ENCODE assay signal across 14 cellular contexts in genomic region chr7:130207642-130208041, GRCh38. TPM values are rescaled to one million over a fixed set of nuclear protein-coding genes. Genes with fewer than 3 reads are reported as not detected.
DNase-seq lines count a peak whose midpoint lies in the region; ATAC-seq, FAIRE-seq and TF ChIP-seq lines count a peak whose summit lies in the region.
"Had no signal": no experiment of that assay in that cellular context is flagged by ENCODE, and none has a peak within 500 bp of the region (broad histone marks: within the 10 kb centered on the region; RNA-seq: fewer than 3 reads in every experiment).

A gene with protein sequence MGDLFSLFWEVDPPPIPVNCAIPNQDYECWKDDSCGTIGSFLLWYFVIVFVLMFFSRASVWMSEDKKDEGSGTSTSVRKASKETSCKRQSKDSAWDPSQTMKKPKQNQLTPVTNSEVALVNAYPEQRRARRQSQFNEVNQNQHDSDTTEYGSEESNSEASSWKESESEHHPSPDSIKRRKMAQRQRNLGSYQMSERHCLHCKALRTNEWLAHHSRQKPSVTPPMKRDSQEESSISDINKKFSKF (plus strand): TSS chr7:130207860. CDS start chr7:130207911, 51 bp downstream.

- intact Hi-C loops in activated CD8-positive, alpha-beta T cell treated with anti-CD3 and anti-CD28 coated beads for 36 hours (cut with micrococcal nuclease): loop anchor here (10.0 kb wide), 1 partner anchor 133 kb away; the partner anchor contains the start of gene KLHDC10

- no peak for ATAC-seq in activated CD8-positive, alpha-beta T cell treated with anti-CD3 and anti-CD28 coated beads for 36 hours

- POLR2A ChIA-PET in activated CD8-positive, alpha-beta T cell treated with anti-CD3 and anti-CD28 coated beads for 36 hours (lab: Charles Lee): no interaction called here

- H3K4me3 ChIP-seq in fibroblast of pulmonary artery (replicated peaks; ENCODE audit: low read depth, low read length): no peak within 1 kb of the TSS
- H3K4me3 ChIP-seq: esophagus squamous epithelium, lung had no signal

- DNase-seq in SKM-1 treated with dmso at 0.1 percent for 144 hours (lab: John Stamatoyannopoulos, UW; ENCODE audit: unreplicated experiment) (peak; percentile 11), SKM-1 (lab: John Stamatoyannopoulos, UW; ENCODE audit: unreplicated experiment) (no peak), RCC 7860 (ENCODE audit: low spot score) (peak; percentile 44), fibroblast of pulmonary artery (ENCODE audit: low read depth) (peak; percentile 70), stromal cell of bone marrow (ENCODE audit: low read depth) (peak; percentile 83), OCI-M2 (lab: John Stamatoyannopoulos, UW; ENCODE audit: unreplicated experiment) (no peak)
- no peak for DNase-seq in activated CD8-positive, alpha-beta memory T cell treated with anti-CD3 and anti-CD28 coated beads, Interleukin-2, amount 50 U/mL, for 48 hours
- no peak for DNase-seq in activated CD8-positive, alpha-beta T cell treated with anti-CD3 and anti-CD28 coated beads for 36 hours
- DNase-seq: esophagus squamous epithelium; NCI-H146; stimulated activated CD8-positive, alpha-beta memory T cell treated with anti-CD3 and anti-CD28 coated beads, Interleukin-4, amount 100 ng/mL, for 48 hours had no signal

- no peak for TF ChIP-seq CTCF in fibroblast of pulmonary artery (IDR thresholded peaks at IDR 0.05; ENCODE audit: low read length, missing control alignments)
- no peak for TF ChIP-seq CTCF in activated CD8-positive, alpha-beta T cell treated with anti-CD3 and anti-CD28 coated beads for 36 hours (IDR thresholded peaks at IDR 0.05)

- H3K4me3 Mint-ChIP-seq in activated CD8-positive, alpha-beta T cell treated with anti-CD3 and anti-CD28 coated beads for 36 hours: no peak within 1 kb of the TSS

- H3K36me3 Mint-ChIP-seq in activated CD8-positive, alpha-beta T cell treated with anti-CD3 and anti-CD28 coated beads for 36 hours (ENCODE audit: low read depth): peaks cover 13% of the 10 kb centered on the region

- peaks cover 18% of the 10 kb centered on the region for H3K4me1 Mint-ChIP-seq in activated CD8-positive, alpha-beta T cell treated with anti-CD3 and anti-CD28 coated beads for 36 hours (ENCODE audit: low read depth)

- FAIRE-seq in RCC 7860 (lab: Jason Lieb, UNC): no peak

- H3K27me3 Mint-ChIP-seq in activated CD8-positive, alpha-beta T cell treated with anti-CD3 and anti-CD28 coated beads for 36 hours: peaks cover 4% of the 10 kb centered on the region

- CTCF ChIA-PET in activated CD8-positive, alpha-beta T cell treated with anti-CD3 and anti-CD28 coated beads for 36 hours (lab: Charles Lee): no interaction called here

- no peak within 1 kb of the TSS for H3K27ac Mint-ChIP-seq in activated CD8-positive, alpha-beta T cell treated with anti-CD3 and anti-CD28 coated beads for 36 hours

- H3K9me3 Mint-ChIP-seq in activated CD8-positive, alpha-beta T cell treated with anti-CD3 and anti-CD28 coated beads for 36 hours: no peaks in the 10 kb centered on the region

RNA-seq across cellular contexts. Expression of the gene that starts here (rescaled TPM):
- total RNA-seq in activated CD8-positive, alpha-beta T cell treated with anti-CD3 and anti-CD28 coated beads for 36 hours: not detected
- total RNA-seq: A673; activated CD8-positive, alpha-beta memory T cell treated with anti-CD3 and anti-CD28 coated beads for 36 hours; esophagus squamous epithelium; lung had no signal

Comparison
In these comparisons a context has a peak if more than half of its experiments do, and no peak if none do; other contexts are left out.
1. DNase-seq: peak in SKM-1 treated with dmso at 0.1 percent for 144 hours (single experiment), RCC 7860 (single experiment), fibroblast of pulmonary artery (single experiment) and stromal cell of bone marrow (single experiment); none in SKM-1 (single experiment), activated CD8-positive, alpha-beta memory T cell treated with anti-CD3 and anti-CD28 coated beads, Interleukin-2, amount 50 U/mL, for 48 hours (single experiment), OCI-M2 (single experiment) and activated CD8-positive, alpha-beta T cell treated with anti-CD3 and anti-CD28 coated beads for 36 hours (single experiment).